In genomic region chr2:70070557-70071268, GRCh38 we compare ENCODE assay signal across 8 cellular contexts. TPM values are rescaled to one million over a fixed set of nuclear protein-coding genes. Genes with fewer than 3 reads are reported as not detected.
DNase-seq lines count a peak whose midpoint lies in the region; ATAC-seq and TF ChIP-seq lines count a peak whose summit lies in the region.

No MANE protein-coding gene starts in this region.

- H3K27me3 ChIP-seq in WERI-Rb-1 (ENCODE audit: insufficient read depth, low read depth, severe bottlenecking) (no peaks in the 10 kb centered on the region), kidney epithelial cell (ENCODE audit: control insufficient read depth, insufficient read depth, low read length) (no peaks in the 10 kb centered on the region)

- H3K4me3 ChIP-seq in WERI-Rb-1 (ENCODE audit: low read depth, low read length), result no peak overlapping the region
- no peak overlapping the region for H3K4me3 ChIP-seq in choroid plexus epithelial cell (ENCODE audit: low read depth, low read length)
- H3K4me3 ChIP-seq in kidney epithelial cell (ENCODE audit: low read depth, low read length), result no peak overlapping the region

- ATAC-seq in GM18907 (IDR thresholded peaks at IDR 0.05; ENCODE audit: unreplicated experiment) (peak; percentile 57), HG03354 (IDR thresholded peaks at IDR 0.05; ENCODE audit: poor library complexity, severe bottlenecking, unreplicated experiment) (peak; percentile 81)

- TF ChIP-seq CTCF in WERI-Rb-1 (IDR thresholded peaks at IDR 0.05; ENCODE audit: low read depth, low read length) (peak; percentile 92), choroid plexus epithelial cell (conservative IDR thresholded peaks at IDR 0.05; ENCODE audit: low read depth, low read length) (peak; percentile 96), kidney epithelial cell (IDR thresholded peaks at IDR 0.05; ENCODE audit: insufficient read depth, low read length, poor library complexity, severe bottlenecking) (peak; percentile 79)

- H3K9me3 ChIP-seq in WERI-Rb-1 (ENCODE audit: severe bottlenecking), result no peaks in the 10 kb centered on the region

- H3K36me3 ChIP-seq in WERI-Rb-1 (peaks cover 76% of the 10 kb centered on the region), kidney epithelial cell (ENCODE audit: control insufficient read depth, insufficient read depth, low read length) (no peaks in the 10 kb centered on the region)

- peak; percentile 79 to 82 for DNase-seq in AML-193 (lab: John Stamatoyannopoulos, UW)
- peak; percentile 89 for DNase-seq in NCI-H2227 treated with DMSO at 0.1 percent for 48 hours (lab: John Stamatoyannopoulos, UW)
- peak; percentile 78 for DNase-seq in WERI-Rb-1
- DNase-seq in choroid plexus epithelial cell (ENCODE audit: low read depth), result peak; percentile 95
- peak; percentile 48 for DNase-seq in kidney epithelial cell (ENCODE audit: low read depth)
- DNase-seq in stimulated activated CD4-positive, alpha-beta T cell treated with anti-CD3 and anti-CD28 coated beads, Interleukin-1b, Interleukin-23, amount 100 ng/mL, for 48 hours, result peak; percentile 62

- H3K27ac ChIP-seq in WERI-Rb-1, result peak overlapping the region; percentile 44

RNA-seq across cellular contexts. Expression of gene PCBP1, which starts 16.6 kb away (rescaled TPM):
- total RNA-seq in kidney epithelial cell, result 144 and 150 TPM in 2 replicates
